16 cellular contexts compared by ENCODE assay signal in genomic region chr6:24270011-24270410, GRCh38.
DNase-seq lines count a peak whose midpoint lies in the region; ATAC-seq and TF ChIP-seq lines count a peak whose summit lies in the region.
"Had no signal": no experiment of that assay in that cellular context is flagged by ENCODE, and none has a peak within 500 bp of the region (broad histone marks: within the 10 kb centered on the region; RNA-seq: fewer than 3 reads in every experiment).

No MANE protein-coding gene starts in this region.

- no peak for ATAC-seq in Right ventricle myocardium inferior
- ATAC-seq: CD8-positive, alpha-beta T cell; GM12878; K562 had no signal

- peaks cover 55% of the 10 kb centered on the region for H3K4me1 Mint-ChIP-seq in nephron progenitor cell
- H3K4me1 Mint-ChIP-seq: CD14-positive monocyte had no signal

- no peaks in the 10 kb centered on the region for H3K36me3 ChIP-seq in transverse colon
- no peaks in the 10 kb centered on the region for H3K36me3 ChIP-seq in smooth muscle cell (ENCODE audit: low read depth)
- H3K36me3 ChIP-seq: HAP-1 had no signal

- H3K4me2 ChIP-seq in smooth muscle cell: no peak overlapping the region

- TF ChIP-seq CTCF in nephron progenitor cell (IDR thresholded peaks at IDR 0.05) (no peak), transverse colon (IDR thresholded peaks at IDR 0.05) (no peak), smooth muscle cell (IDR thresholded peaks at IDR 0.05; ENCODE audit: borderline replicate concordance, insufficient read depth, poor library complexity, severe bottlenecking) (no peak)

- peak overlapping the region; percentile 83 for H3K27ac Mint-ChIP-seq in nephron progenitor cell
- H3K27ac Mint-ChIP-seq: CD8-positive, alpha-beta T cell had no signal

- no peak for TF ChIP-seq POLR2A in transverse colon (IDR thresholded peaks at IDR 0.05)

- H3K9me3 Mint-ChIP-seq in nephron progenitor cell: no peaks in the 10 kb centered on the region
- H3K9me3 Mint-ChIP-seq: CD14-positive monocyte; CD8-positive, alpha-beta T cell had no signal

- in situ Hi-C loops in transverse colon (cut with MboI; ENCODE audit: low pct_ligation_motif_present in 1 of 4, low pct_unique_long_range_greater_than_20kb in 1 of 4, low sequenced_read_pairs in 3 of 4): no loop called here

- DNase-seq in DMS53 (lab: John Stamatoyannopoulos, UW) (peak; percentile 22), DMS53 treated with DMSO at 0.1 percent for 48 hours (lab: John Stamatoyannopoulos, UW; ENCODE audit: unreplicated experiment) (no peak), islet precursor cell (peak; percentile 57), nephron progenitor cell (no peak), transverse colon (no peak), Right ventricle myocardium inferior (ENCODE audit: missing footprints) (no peak), NCI-H82 treated with DMSO at 0.1 percent for 48 hours (lab: John Stamatoyannopoulos, UW; ENCODE audit: unreplicated experiment) (no peak), smooth muscle cell (lab: John Stamatoyannopoulos, UW; ENCODE audit: unreplicated experiment) (no peak)
- DNase-seq: CD8-positive, alpha-beta T cell; COR-L47; DMS79 had no signal

- no peak overlapping the region for H3K9ac ChIP-seq in smooth muscle cell (ENCODE audit: low read depth)

- TF ChIP-seq EP300 in transverse colon (IDR thresholded peaks at IDR 0.05; ENCODE audit: low read depth): no peak

- no peaks in the 10 kb centered on the region for H4K20me1 ChIP-seq in smooth muscle cell (ENCODE audit: low read depth)

- H2AFZ ChIP-seq in smooth muscle cell (ENCODE audit: low read depth): no peak overlapping the region

- intact Hi-C loops in transverse colon (cut with DNase I; ENCODE audit: low total_unique reads) (no loop called here), Right ventricle myocardium inferior (cut with DNase I) (no loop called here)

- H3K79me2 ChIP-seq in smooth muscle cell (ENCODE audit: low read depth): no peaks in the 10 kb centered on the region

- H3K9me3 ChIP-seq in transverse colon (no peaks in the 10 kb centered on the region), smooth muscle cell (replicated peaks; ENCODE audit: low read depth) (no peaks in the 10 kb centered on the region)
- H3K9me3 ChIP-seq: HAP-1 had no signal

- 69% methylated on average over 1 of the region's 1 CpG; no CpG with 5 or more reads in 1 of the 2 donors for WGBS in transverse colon (ENCODE audit: low coverage in 1 of 2), 2 donors
- WGBS in smooth muscle cell (ENCODE audit: low lambda C conversion rate): 18% methylated on average over 1 of the region's 1 CpG

- H3K4me3 ChIP-seq in transverse colon (no peak overlapping the region), smooth muscle cell (no peak overlapping the region)
- H3K4me3 ChIP-seq: GM12878, HAP-1, K562 had no signal

- no peaks in the 10 kb centered on the region for H3F3A ChIP-seq in smooth muscle cell (ENCODE audit: low read depth)

- H3K36me3 Mint-ChIP-seq in nephron progenitor cell (ENCODE audit: low read depth): no peaks in the 10 kb centered on the region
- H3K36me3 Mint-ChIP-seq: CD14-positive monocyte; CD8-positive, alpha-beta T cell had no signal

- H3K27ac ChIP-seq in transverse colon (no peak overlapping the region), smooth muscle cell (ENCODE audit: low read depth) (no peak overlapping the region)
- H3K27ac ChIP-seq: 22Rv1 had no signal

- no peak overlapping the region for H3K4me3 Mint-ChIP-seq in nephron progenitor cell
- H3K4me3 Mint-ChIP-seq: CD14-positive monocyte; CD8-positive, alpha-beta T cell had no signal

- H3K27me3 Mint-ChIP-seq in nephron progenitor cell (ENCODE audit: low read depth, poor library complexity): peaks cover 3% of the 10 kb centered on the region

- H3K27me3 ChIP-seq in transverse colon (no peaks in the 10 kb centered on the region), smooth muscle cell (ENCODE audit: low read depth) (peaks cover 5% of the 10 kb centered on the region)

- H3K4me1 ChIP-seq in transverse colon: no peaks in the 10 kb centered on the region
- H3K4me1 ChIP-seq in smooth muscle cell (ENCODE audit: low read depth): no peaks in the 10 kb centered on the region
- H3K4me1 ChIP-seq: HAP-1 had no signal

Comparison
In these comparisons a context has a peak if more than half of its experiments do, and no peak if none do; other contexts are left out.
1. DNase-seq: peak in DMS53 (single experiment) and islet precursor cell (single experiment); none in DMS53 treated with DMSO at 0.1 percent for 48 hours (single experiment), nephron progenitor cell (single experiment), transverse colon (single experiment), Right ventricle myocardium inferior (single experiment), NCI-H82 treated with DMSO at 0.1 percent for 48 hours (single experiment) and smooth muscle cell (single experiment).